1 cellular context compared by ENCODE assay signal in genomic region chr14:50116986-50117385, GRCh38.
TF ChIP-seq lines count a peak whose summit lies in the region.

No MANE protein-coding gene starts in this region.

TF ChIP-seq in IMR-90, 13 proteins besides CTCF, POLR2A, EP300 and RAD21:
- TF ChIP-seq ELK1 (IDR thresholded peaks at IDR 0.05; ENCODE audit: borderline replicate concordance, low read depth, low read length) (no peak), RCOR1 (IDR thresholded peaks at IDR 0.05; ENCODE audit: insufficient replicate concordance, low read length) (no peak)
TF ChIP-seq in IMR-90: peak in this region for 0.
